Comparison of ENCODE assay signal across 2 cellular contexts in the genomic region with DNA sequence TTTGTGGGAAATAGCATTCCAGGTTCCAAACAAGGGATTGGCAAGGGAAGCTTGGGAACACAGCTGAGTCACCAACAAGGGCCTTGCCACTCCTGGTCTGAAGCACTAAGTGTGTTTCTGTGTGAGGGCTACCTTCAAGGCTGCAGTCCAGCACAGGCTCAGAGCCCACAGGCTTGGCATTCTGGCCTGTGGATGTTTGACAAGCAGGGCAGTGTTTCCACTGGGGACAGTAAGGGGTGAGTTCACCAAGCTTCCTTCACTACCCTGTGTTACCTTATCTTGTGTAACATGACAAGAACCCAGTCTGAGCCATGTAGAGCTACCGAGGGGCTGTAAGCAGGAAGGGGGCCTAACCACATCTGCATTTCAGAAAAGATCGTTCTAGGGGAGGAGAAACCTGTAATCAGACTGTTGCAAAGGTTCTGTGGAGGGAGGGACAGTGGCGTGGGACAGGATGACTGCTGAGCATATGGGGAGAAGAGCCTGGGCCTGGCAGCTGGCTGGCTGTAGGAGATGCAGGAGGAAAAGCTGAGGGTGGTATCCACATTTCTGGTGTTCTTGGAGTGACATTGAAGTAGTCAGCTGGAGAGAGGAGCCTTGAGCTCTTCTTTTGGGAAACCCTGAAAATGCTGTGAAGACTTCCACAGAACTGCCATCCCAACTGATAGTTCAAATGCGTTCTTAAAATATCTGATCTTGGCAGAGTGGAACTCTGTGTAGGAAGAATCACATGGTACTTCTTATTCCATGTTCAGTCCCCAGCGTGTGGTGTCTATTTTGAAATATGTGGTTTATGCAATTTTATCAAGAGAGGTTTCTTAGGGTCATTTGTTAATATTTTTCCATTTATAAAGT.
TF ChIP-seq lines count a peak whose summit lies in the region.

No MANE protein-coding gene starts in this region.

TF ChIP-seq in IMR-90, 13 proteins besides CTCF, POLR2A, EP300 and RAD21:
- no peak for TF ChIP-seq BHLHE40 (IDR thresholded peaks at IDR 0.05; ENCODE audit: low read depth, low read length)
- TF ChIP-seq MAZ (IDR thresholded peaks at IDR 0.05; ENCODE audit: borderline replicate concordance, low read depth, low read length): no peak
- TF ChIP-seq MXI1 (IDR thresholded peaks at IDR 0.05; ENCODE audit: borderline replicate concordance, low read depth, low read length): no peak
- TF ChIP-seq CHD1 (IDR thresholded peaks at IDR 0.05; ENCODE audit: low read depth, low read length): no peak
- TF ChIP-seq RCOR1 (IDR thresholded peaks at IDR 0.05; ENCODE audit: insufficient replicate concordance, low read length): no peak
- no peak for TF ChIP-seq NFE2L2 (IDR thresholded peaks at IDR 0.05; ENCODE audit: low read depth, low read length)
- no peak for TF ChIP-seq SMC3 (IDR thresholded peaks at IDR 0.05; ENCODE audit: low read depth, low read length)
- TF ChIP-seq MAFK (IDR thresholded peaks at IDR 0.05; ENCODE audit: low read depth, low read length): no peak
- no peak for TF ChIP-seq CEBPB (IDR thresholded peaks at IDR 0.05; ENCODE audit: low read depth, low read length)
- TF ChIP-seq, protein P1, sequence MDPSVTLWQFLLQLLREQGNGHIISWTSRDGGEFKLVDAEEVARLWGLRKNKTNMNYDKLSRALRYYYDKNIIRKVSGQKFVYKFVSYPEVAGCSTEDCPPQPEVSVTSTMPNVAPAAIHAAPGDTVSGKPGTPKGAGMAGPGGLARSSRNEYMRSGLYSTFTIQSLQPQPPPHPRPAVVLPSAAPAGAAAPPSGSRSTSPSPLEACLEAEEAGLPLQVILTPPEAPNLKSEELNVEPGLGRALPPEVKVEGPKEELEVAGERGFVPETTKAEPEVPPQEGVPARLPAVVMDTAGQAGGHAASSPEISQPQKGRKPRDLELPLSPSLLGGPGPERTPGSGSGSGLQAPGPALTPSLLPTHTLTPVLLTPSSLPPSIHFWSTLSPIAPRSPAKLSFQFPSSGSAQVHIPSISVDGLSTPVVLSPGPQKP (IDR thresholded peaks at IDR 0.05; ENCODE audit: borderline replicate concordance, low read depth, low read length): no peak
- no peak for TF ChIP-seq RFX5 (IDR thresholded peaks at IDR 0.05; ENCODE audit: low read depth, low read length)
- TF ChIP-seq, protein P2, sequence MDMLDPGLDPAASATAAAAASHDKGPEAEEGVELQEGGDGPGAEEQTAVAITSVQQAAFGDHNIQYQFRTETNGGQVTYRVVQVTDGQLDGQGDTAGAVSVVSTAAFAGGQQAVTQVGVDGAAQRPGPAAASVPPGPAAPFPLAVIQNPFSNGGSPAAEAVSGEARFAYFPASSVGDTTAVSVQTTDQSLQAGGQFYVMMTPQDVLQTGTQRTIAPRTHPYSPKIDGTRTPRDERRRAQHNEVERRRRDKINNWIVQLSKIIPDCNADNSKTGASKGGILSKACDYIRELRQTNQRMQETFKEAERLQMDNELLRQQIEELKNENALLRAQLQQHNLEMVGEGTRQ (IDR thresholded peaks at IDR 0.05; ENCODE audit: low read depth, low read length): no peak
- no peak for TF ChIP-seq FOS (IDR thresholded peaks at IDR 0.05; ENCODE audit: low read depth, low read length)

TF ChIP-seq in K562, 482 proteins besides CTCF, POLR2A, EP300 and RAD21:
- no peak for TF ChIP-seq HNRNPH1 (optimal IDR thresholded peaks at IDR 0.05; ENCODE audit: low read depth, low read length)
- TF ChIP-seq, protein P3, sequence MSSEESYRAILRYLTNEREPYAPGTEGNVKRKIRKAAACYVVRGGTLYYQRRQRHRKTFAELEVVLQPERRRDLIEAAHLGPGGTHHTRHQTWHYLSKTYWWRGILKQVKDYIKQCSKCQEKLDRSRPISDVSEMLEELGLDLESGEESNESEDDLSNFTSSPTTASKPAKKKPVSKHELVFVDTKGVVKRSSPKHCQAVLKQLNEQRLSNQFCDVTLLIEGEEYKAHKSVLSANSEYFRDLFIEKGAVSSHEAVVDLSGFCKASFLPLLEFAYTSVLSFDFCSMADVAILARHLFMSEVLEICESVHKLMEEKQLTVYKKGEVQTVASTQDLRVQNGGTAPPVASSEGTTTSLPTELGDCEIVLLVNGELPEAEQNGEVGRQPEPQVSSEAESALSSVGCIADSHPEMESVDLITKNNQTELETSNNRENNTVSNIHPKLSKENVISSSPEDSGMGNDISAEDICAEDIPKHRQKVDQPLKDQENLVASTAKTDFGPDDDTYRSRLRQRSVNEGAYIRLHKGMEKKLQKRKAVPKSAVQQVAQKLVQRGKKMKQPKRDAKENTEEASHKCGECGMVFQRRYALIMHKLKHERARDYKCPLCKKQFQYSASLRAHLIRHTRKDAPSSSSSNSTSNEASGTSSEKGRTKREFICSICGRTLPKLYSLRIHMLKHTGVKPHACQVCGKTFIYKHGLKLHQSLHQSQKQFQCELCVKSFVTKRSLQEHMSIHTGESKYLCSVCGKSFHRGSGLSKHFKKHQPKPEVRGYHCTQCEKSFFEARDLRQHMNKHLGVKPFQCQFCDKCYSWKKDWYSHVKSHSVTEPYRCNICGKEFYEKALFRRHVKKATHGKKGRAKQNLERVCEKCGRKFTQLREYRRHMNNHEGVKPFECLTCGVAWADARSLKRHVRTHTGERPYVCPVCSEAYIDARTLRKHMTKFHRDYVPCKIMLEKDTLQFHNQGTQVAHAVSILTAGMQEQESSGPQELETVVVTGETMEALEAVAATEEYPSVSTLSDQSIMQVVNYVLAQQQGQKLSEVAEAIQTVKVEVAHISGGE (CRISPR knock-in tag; IDR thresholded peaks at IDR 0.05): no peak
- peak; percentile 73; the same call in 1 of the 2 replicates for TF ChIP-seq ZNF766 (CRISPR knock-in tag; conservative IDR thresholded peaks at IDR 0.05)
- no peak for TF ChIP-seq ILF3 (IDR thresholded peaks at IDR 0.05; ENCODE audit: borderline replicate concordance)
- TF ChIP-seq YBX1 (IDR thresholded peaks at IDR 0.05): no peak
- TF ChIP-seq ZNF436 (CRISPR knock-in tag; IDR thresholded peaks at IDR 0.05): no peak
- TF ChIP-seq, protein P4, sequence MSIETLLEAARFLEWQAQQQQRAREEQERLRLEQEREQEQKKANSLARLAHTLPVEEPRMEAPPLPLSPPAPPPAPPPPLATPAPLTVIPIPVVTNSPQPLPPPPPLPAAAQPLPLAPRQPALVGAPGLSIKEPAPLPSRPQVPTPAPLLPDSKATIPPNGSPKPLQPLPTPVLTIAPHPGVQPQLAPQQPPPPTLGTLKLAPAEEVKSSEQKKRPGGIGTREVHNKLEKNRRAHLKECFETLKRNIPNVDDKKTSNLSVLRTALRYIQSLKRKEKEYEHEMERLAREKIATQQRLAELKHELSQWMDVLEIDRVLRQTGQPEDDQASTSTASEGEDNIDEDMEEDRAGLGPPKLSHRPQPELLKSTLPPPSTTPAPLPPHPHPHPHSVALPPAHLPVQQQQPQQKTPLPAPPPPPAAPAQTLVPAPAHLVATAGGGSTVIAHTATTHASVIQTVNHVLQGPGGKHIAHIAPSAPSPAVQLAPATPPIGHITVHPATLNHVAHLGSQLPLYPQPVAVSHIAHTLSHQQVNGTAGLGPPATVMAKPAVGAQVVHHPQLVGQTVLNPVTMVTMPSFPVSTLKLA (conservative IDR thresholded peaks at IDR 0.05): 0 out of 4 replicates have a peak, but pooled peaks of 1 of the 2 experiments have one; percentile 5
- TF ChIP-seq ZNF165 (CRISPR knock-in tag; IDR thresholded peaks at IDR 0.05; ENCODE audit: borderline replicate concordance): no peak
- TF ChIP-seq FOXA1 (IDR thresholded peaks at IDR 0.05; ENCODE audit: borderline replicate concordance): no peak
- no peak for TF ChIP-seq BRCA1 (IDR thresholded peaks at IDR 0.05)
- TF ChIP-seq BRCA1 (CRISPR knock-in tag; IDR thresholded peaks at IDR 0.05): no peak
- TF ChIP-seq, protein P5, sequence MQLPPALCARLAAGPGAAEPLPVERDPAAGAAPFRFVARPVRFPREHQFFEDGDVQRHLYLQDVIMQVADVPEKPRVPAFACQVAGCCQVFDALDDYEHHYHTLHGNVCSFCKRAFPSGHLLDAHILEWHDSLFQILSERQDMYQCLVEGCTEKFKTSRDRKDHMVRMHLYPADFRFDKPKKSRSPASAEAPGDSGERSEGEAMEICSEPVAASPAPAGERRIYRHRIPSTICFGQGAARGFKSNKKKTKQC (CRISPR knock-in tag; IDR thresholded peaks at IDR 0.05): no peak
- TF ChIP-seq ZBTB7A (IDR thresholded peaks at IDR 0.05; ENCODE audit: borderline replicate concordance, control insufficient read depth, low read depth, low read length): peak; percentile 49; the same call in 1 of the 2 replicates
- TF ChIP-seq, protein P6, sequence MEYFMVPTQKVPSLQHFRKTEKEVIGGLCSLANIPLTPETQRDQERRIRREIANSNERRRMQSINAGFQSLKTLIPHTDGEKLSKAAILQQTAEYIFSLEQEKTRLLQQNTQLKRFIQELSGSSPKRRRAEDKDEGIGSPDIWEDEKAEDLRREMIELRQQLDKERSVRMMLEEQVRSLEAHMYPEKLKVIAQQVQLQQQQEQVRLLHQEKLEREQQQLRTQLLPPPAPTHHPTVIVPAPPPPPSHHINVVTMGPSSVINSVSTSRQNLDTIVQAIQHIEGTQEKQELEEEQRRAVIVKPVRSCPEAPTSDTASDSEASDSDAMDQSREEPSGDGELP (CRISPR knock-in tag; IDR thresholded peaks at IDR 0.05; ENCODE audit: borderline replicate concordance): no peak
- TF ChIP-seq KHSRP (IDR thresholded peaks at IDR 0.05): no peak
- no peak for TF ChIP-seq STAG1 (CRISPR knock-in tag; IDR thresholded peaks at IDR 0.05; ENCODE audit: borderline replicate concordance)
- TF ChIP-seq ZNF589 (CRISPR knock-in tag; IDR thresholded peaks at IDR 0.05; ENCODE audit: low read depth): no peak
- no peak for TF ChIP-seq BMI1 (IDR thresholded peaks at IDR 0.05; ENCODE audit: low read length)
- TF ChIP-seq, protein P7, sequence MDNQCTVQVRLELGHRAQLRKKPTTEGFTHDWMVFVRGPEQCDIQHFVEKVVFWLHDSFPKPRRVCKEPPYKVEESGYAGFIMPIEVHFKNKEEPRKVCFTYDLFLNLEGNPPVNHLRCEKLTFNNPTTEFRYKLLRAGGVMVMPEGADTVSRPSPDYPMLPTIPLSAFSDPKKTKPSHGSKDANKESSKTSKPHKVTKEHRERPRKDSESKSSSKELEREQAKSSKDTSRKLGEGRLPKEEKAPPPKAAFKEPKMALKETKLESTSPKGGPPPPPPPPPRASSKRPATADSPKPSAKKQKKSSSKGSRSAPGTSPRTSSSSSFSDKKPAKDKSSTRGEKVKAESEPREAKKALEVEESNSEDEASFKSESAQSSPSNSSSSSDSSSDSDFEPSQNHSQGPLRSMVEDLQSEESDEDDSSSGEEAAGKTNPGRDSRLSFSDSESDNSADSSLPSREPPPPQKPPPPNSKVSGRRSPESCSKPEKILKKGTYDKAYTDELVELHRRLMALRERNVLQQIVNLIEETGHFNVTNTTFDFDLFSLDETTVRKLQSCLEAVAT (IDR thresholded peaks at IDR 0.05): no peak
- no peak for TF ChIP-seq BRF1 (IDR thresholded peaks at IDR 0.05; ENCODE audit: borderline replicate concordance, extremely low read depth, insufficient read length)
- TF ChIP-seq, protein P2 (CRISPR knock-in tag; IDR thresholded peaks at IDR 0.05): no peak
- TF ChIP-seq, protein P8, sequence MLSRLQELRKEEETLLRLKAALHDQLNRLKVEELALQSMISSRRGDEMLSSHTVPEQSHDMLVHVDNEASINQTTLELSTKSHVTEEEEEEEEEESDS (CRISPR knock-in tag; IDR thresholded peaks at IDR 0.05): no peak
- TF ChIP-seq CHD2 (IDR thresholded peaks at IDR 0.05; ENCODE audit: low read depth, low read length): no peak
- TF ChIP-seq, protein P9, sequence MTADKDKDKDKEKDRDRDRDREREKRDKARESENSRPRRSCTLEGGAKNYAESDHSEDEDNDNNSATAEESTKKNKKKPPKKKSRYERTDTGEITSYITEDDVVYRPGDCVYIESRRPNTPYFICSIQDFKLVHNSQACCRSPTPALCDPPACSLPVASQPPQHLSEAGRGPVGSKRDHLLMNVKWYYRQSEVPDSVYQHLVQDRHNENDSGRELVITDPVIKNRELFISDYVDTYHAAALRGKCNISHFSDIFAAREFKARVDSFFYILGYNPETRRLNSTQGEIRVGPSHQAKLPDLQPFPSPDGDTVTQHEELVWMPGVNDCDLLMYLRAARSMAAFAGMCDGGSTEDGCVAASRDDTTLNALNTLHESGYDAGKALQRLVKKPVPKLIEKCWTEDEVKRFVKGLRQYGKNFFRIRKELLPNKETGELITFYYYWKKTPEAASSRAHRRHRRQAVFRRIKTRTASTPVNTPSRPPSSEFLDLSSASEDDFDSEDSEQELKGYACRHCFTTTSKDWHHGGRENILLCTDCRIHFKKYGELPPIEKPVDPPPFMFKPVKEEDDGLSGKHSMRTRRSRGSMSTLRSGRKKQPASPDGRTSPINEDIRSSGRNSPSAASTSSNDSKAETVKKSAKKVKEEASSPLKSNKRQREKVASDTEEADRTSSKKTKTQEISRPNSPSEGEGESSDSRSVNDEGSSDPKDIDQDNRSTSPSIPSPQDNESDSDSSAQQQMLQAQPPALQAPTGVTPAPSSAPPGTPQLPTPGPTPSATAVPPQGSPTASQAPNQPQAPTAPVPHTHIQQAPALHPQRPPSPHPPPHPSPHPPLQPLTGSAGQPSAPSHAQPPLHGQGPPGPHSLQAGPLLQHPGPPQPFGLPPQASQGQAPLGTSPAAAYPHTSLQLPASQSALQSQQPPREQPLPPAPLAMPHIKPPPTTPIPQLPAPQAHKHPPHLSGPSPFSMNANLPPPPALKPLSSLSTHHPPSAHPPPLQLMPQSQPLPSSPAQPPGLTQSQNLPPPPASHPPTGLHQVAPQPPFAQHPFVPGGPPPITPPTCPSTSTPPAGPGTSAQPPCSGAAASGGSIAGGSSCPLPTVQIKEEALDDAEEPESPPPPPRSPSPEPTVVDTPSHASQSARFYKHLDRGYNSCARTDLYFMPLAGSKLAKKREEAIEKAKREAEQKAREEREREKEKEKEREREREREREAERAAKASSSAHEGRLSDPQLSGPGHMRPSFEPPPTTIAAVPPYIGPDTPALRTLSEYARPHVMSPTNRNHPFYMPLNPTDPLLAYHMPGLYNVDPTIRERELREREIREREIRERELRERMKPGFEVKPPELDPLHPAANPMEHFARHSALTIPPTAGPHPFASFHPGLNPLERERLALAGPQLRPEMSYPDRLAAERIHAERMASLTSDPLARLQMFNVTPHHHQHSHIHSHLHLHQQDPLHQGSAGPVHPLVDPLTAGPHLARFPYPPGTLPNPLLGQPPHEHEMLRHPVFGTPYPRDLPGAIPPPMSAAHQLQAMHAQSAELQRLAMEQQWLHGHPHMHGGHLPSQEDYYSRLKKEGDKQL (CRISPR knock-in tag; IDR thresholded peaks at IDR 0.05; ENCODE audit: borderline replicate concordance): 0 out of 2 replicates have a peak, but pooled peaks have one; percentile 32
- TF ChIP-seq NUFIP1 (IDR thresholded peaks at IDR 0.05; ENCODE audit: partially characterized antibody): no peak
- TF ChIP-seq NFIX (CRISPR knock-in tag; IDR thresholded peaks at IDR 0.05; ENCODE audit: low read depth): no peak
TF ChIP-seq in K562: peak in this region for 4.
